In genomic region chr10:30431435-30431911, GRCh38 we compare ENCODE assay signal across 12 cellular contexts. TPM values are rescaled to one million over a fixed set of nuclear protein-coding genes. Genes with fewer than 3 reads are reported as not detected.
DNase-seq lines count a peak whose midpoint lies in the region; ATAC-seq, FAIRE-seq and TF ChIP-seq lines count a peak whose summit lies in the region.
"Had no signal": no experiment of that assay in that cellular context is flagged by ENCODE, and none has a peak within 500 bp of the region (broad histone marks: within the 10 kb centered on the region; RNA-seq: fewer than 3 reads in every experiment).

No MANE protein-coding gene starts in this region.

- FAIRE-seq in endothelial cell of umbilical vein (lab: Jason Lieb, UNC): peak; percentile 26
- FAIRE-seq: pancreas had no signal

- no peaks in the 10 kb centered on the region for H3K27me3 ChIP-seq in endothelial cell of umbilical vein (ENCODE audit: control insufficient read depth in 2 of 2, insufficient read depth in 2 of 2, low read length in 2 of 2)
- H3K27me3 ChIP-seq: pancreas had no signal

- intact Hi-C loops in endothelial cell of umbilical vein (cut with micrococcal nuclease): no loop called here

- no peaks in the 10 kb centered on the region for H3K27me3 Mint-ChIP-seq in natural killer cell treated with Interleukin-12 subunit alpha and Interleukin-12 subunit beta and Interleukin-15 and Interleukin-18, amount 100 ng/mL, for 72 hours

- DNase-seq in MV-4-11 (lab: John Stamatoyannopoulos, UW): peak; percentile 68
- no peak for DNase-seq in endothelial cell of umbilical vein (ENCODE audit: low read depth, low spot score)
- peak; percentile 40 for DNase-seq in natural killer cell treated with Interleukin-12 subunit alpha and Interleukin-12 subunit beta and Interleukin-15 and Interleukin-18, amount 100 ng/mL, for 72 hours (ENCODE audit: low spot score)
- no peak for DNase-seq in UCSD-AML1 (lab: John Stamatoyannopoulos, UW; ENCODE audit: unreplicated experiment)
- DNase-seq in NCI-H187 (lab: John Stamatoyannopoulos, UW): no peak
- DNase-seq: C1 segment of cervical spinal cord, dorsolateral prefrontal cortex, T-helper 9 cell had no signal

- H3K4me3 Mint-ChIP-seq in natural killer cell treated with Interleukin-12 subunit alpha and Interleukin-12 subunit beta and Interleukin-15 and Interleukin-18, amount 100 ng/mL, for 72 hours: peak overlapping the region; percentile 25

- H4K20me1 ChIP-seq in endothelial cell of umbilical vein (replicated peaks; ENCODE audit: control insufficient read depth, extremely low read depth, insufficient read depth, low read length): no peaks in the 10 kb centered on the region

- H3K4me2 ChIP-seq in endothelial cell of umbilical vein (ENCODE audit: insufficient read depth, low read length): peak overlapping the region; percentile 8

- H3K9me1 ChIP-seq in endothelial cell of umbilical vein (replicated peaks; ENCODE audit: control insufficient read depth, extremely low read depth, insufficient read depth, low read length): no peaks in the 10 kb centered on the region

- no peak for TF ChIP-seq POLR2A in endothelial cell of umbilical vein (IDR thresholded peaks at IDR 0.05; ENCODE audit: low read depth, low read length)

- H3K36me3 ChIP-seq in endothelial cell of umbilical vein (ENCODE audit: control insufficient read depth in 2 of 2, extremely low read depth in 1 of 2, insufficient read depth in 2 of 2, low read length in 2 of 2): no peaks in the 10 kb centered on the region
- H3K36me3 ChIP-seq: pancreas had no signal

- H3K79me2 ChIP-seq in endothelial cell of umbilical vein (ENCODE audit: control insufficient read depth, insufficient read depth, low read length): peaks cover 4% of the 10 kb centered on the region

- H3K4me3 ChIP-seq in endothelial cell of umbilical vein (replicated peaks in 1 of 3; ENCODE audit: insufficient read depth in 1 of 3, low read depth in 1 of 3, low read length in 3 of 3): no peak overlapping the region
- H3K4me3 ChIP-seq: pancreas had no signal

- H3K4me1 ChIP-seq in endothelial cell of umbilical vein (ENCODE audit: control insufficient read depth, extremely low read depth, insufficient read depth, low read length): peaks cover 10% of the 10 kb centered on the region

- H3K9me3 ChIP-seq in endothelial cell of umbilical vein (replicated peaks; ENCODE audit: control insufficient read depth, insufficient read depth, low read length): no peaks in the 10 kb centered on the region
- H3K9me3 ChIP-seq: pancreas had no signal

- peaks cover 19% of the 10 kb centered on the region for H3K36me3 Mint-ChIP-seq in natural killer cell treated with Interleukin-12 subunit alpha and Interleukin-12 subunit beta and Interleukin-15 and Interleukin-18, amount 100 ng/mL, for 72 hours

- H3K27ac Mint-ChIP-seq in natural killer cell treated with Interleukin-12 subunit alpha and Interleukin-12 subunit beta and Interleukin-15 and Interleukin-18, amount 100 ng/mL, for 72 hours: peak overlapping the region; percentile 39 to 99

- CTCF ChIA-PET in endothelial cell of umbilical vein (lab: Charles Lee): interaction anchor here (1.4 kb wide), 1 partner anchor 13 kb away, joined by 4 read pairs; no protein-coding TSS in a partner anchor

- H3K27ac ChIP-seq in 22Rv1: peak overlapping the region; percentile 54
- H3K27ac ChIP-seq in endothelial cell of umbilical vein (ENCODE audit: insufficient read depth, low read depth, low read length): no peak overlapping the region

- no peaks in the 10 kb centered on the region for H3K9me3 Mint-ChIP-seq in natural killer cell treated with Interleukin-12 subunit alpha and Interleukin-12 subunit beta and Interleukin-15 and Interleukin-18, amount 100 ng/mL, for 72 hours

- no peak overlapping the region for H3K9ac ChIP-seq in endothelial cell of umbilical vein (replicated peaks; ENCODE audit: extremely low read depth, insufficient read depth, low read length)

- BruUV-seq in endothelial cell of umbilical vein (replicated peaks; lab: Mats Ljungman, UMichigan): no TSS peak

- H2AFZ ChIP-seq in endothelial cell of umbilical vein (ENCODE audit: low read depth, low read length): peak overlapping the region; percentile 71

- no peak for ATAC-seq in natural killer cell treated with Interleukin-12 subunit alpha and Interleukin-12 subunit beta and Interleukin-15 and Interleukin-18, amount 100 ng/mL, for 72 hours
- ATAC-seq in HG03521 (IDR thresholded peaks at IDR 0.05; ENCODE audit: unreplicated experiment) (no peak), HG03571 (IDR thresholded peaks at IDR 0.05; ENCODE audit: unreplicated experiment) (no peak)
- ATAC-seq: pancreas had no signal

- H3K4me1 Mint-ChIP-seq in natural killer cell treated with Interleukin-12 subunit alpha and Interleukin-12 subunit beta and Interleukin-15 and Interleukin-18, amount 100 ng/mL, for 72 hours (ENCODE audit: low read depth in 2 of 2): peaks cover 31 to 46% of the 10 kb centered on the region in 2 donors

- dilution Hi-C loops in endothelial cell of umbilical vein (cut with MboI; ENCODE audit: extremely low pct_ligation_motif_present, low sequenced_read_pairs): no loop called here

- POLR2A ChIA-PET in endothelial cell of umbilical vein (lab: Charles Lee): no interaction called here

- TF ChIP-seq CTCF in 22Rv1 (IDR thresholded peaks at IDR 0.05): no peak
- TF ChIP-seq CTCF in endothelial cell of umbilical vein (IDR thresholded peaks at IDR 0.05; ENCODE audit: extremely low read depth in 1 of 2, insufficient read depth in 1 of 2, low read depth in 1 of 2, low read length in 2 of 2): no peak

TF ChIP-seq in endothelial cell of umbilical vein, 7 proteins besides CTCF, POLR2A, EP300 and RAD21:
- TF ChIP-seq FOS (IDR thresholded peaks at IDR 0.05; ENCODE audit: borderline replicate concordance, insufficient read depth, low read length) (no peak), MYC (IDR thresholded peaks at IDR 0.05; ENCODE audit: low read depth, low read length) (no peak), JUN (IDR thresholded peaks at IDR 0.05; ENCODE audit: borderline replicate concordance, insufficient read depth, insufficient read length, low read depth) (no peak)

RNA-seq across cellular contexts. Expression of gene MAP3K8, which starts 2.5 kb away (rescaled TPM):
- total RNA-seq in endothelial cell of umbilical vein: 8.1 and 10.6 TPM in 2 replicates
- polyA plus RNA-seq in endothelial cell of umbilical vein: 4.2 and 5.2 TPM in 2 replicates
- polyA plus RNA-seq in endothelial cell of umbilical vein (2011; cell fraction: cytosol; rRNA removed): 4.4 and 5.3 TPM in 2 replicates
- 16.4 and 18.8 TPM in 2 replicates for polyA plus RNA-seq in endothelial cell of umbilical vein (2011; cell fraction: nucleus; rRNA removed)
- 5.4 and 6.8 TPM in 2 replicates for polyA plus RNA-seq in endothelial cell of umbilical vein (2012)
- 2.9 and 6.6 TPM in 2 replicates for polyA minus RNA-seq in endothelial cell of umbilical vein
- polyA minus RNA-seq in endothelial cell of umbilical vein (2011; cell fraction: cytosol; rRNA and poly(A)+ RNA removed): 7.8 TPM
- polyA minus RNA-seq in endothelial cell of umbilical vein (2011; cell fraction: nucleus; rRNA and poly(A)+ RNA removed): 13.4 and 15.1 TPM in 2 replicates
- 100 to 1,000 TPM; 239 to 355 TPM for total RNA-seq in natural killer cell treated with Interleukin-12 subunit alpha and Interleukin-12 subunit beta and Interleukin-15 and Interleukin-18, amount 100 ng/mL, for 72 hours

Comparison
In these comparisons a context has a peak if more than half of its experiments do, and no peak if none do; other contexts are left out.
1. DNase-seq: peak in MV-4-11 (single experiment) and natural killer cell treated with Interleukin-12 subunit alpha and Interleukin-12 subunit beta and Interleukin-15 and Interleukin-18, amount 100 ng/mL, for 72 hours (single experiment); none in endothelial cell of umbilical vein (single experiment), UCSD-AML1 (single experiment) and NCI-H187 (0 of 2).
2. RNA of gene MAP3K8, which starts 2.5 kb away (total RNA-seq): 239 to 355 TPM in natural killer cell treated with Interleukin-12 subunit alpha and Interleukin-12 subunit beta and Interleukin-15 and Interleukin-18, amount 100 ng/mL, for 72 hours; 8.1 to 10.6 TPM in endothelial cell of umbilical vein; every median in the first group is over 10 times any median in the second.